27 cellular contexts compared by ENCODE assay signal in the genomic region with DNA sequence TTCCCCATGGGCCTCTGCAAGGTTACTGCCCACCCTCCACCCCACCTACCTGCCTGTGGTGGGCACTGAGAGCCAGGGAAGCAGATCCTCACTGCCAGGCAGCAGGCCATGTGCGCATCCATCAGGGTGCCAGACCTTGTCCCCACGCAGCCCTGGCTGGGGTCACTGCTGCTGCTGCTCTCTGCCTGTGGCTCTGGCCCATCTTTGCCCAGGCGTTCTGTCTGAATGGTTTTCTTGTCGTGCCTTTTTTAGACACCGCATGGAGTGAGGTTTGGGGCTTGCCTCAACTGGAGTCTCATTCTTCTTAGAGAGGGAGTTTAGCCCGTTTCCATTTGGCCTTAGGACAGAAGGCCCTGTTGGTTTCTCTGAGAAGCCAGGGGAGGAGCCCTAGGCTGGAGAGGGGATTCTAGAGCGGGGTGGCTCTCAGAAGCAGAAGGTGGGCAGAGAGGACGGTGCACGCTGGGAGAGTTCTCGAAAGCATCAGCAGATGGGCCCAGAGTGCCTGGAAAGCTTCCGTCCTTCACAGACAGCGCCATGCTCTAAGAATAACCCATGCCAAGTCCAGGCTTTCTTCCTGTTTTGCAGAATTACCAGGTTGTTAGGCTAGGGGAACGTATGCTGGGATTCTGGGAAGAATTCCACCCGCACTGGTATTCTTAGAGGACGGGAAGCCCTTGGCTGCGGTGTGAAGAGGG. TPM values are rescaled to one million over a fixed set of nuclear protein-coding genes. Genes with fewer than 3 reads are reported as not detected.
DNase-seq lines count a peak whose midpoint lies in the region; ATAC-seq and TF ChIP-seq lines count a peak whose summit lies in the region.
"Had no signal": no experiment of that assay in that cellular context is flagged by ENCODE, and none has a peak within 500 bp of the region (broad histone marks: within the 10 kb centered on the region; RNA-seq: fewer than 3 reads in every experiment).

No MANE protein-coding gene starts in this region.

- H3K4me3 Mint-ChIP-seq in nephron progenitor cell: no peak overlapping the region
- no peak overlapping the region for H3K4me3 Mint-ChIP-seq in CD14-positive monocyte
- H3K4me3 Mint-ChIP-seq: activated T-cell treated with anti-CD3 and anti-CD28 coated beads, Interleukin-2, amount 50 U/mL, for 4 hours; HFFc6; natural killer cell; type B pancreatic cell had no signal

- intact Hi-C loops in Right ventricle myocardium inferior (cut with DNase I) (no loop called here), cardiac septum (cut with DNase I) (no loop called here), Right ventricle myocardium superior (cut with DNase I) (no loop called here), ascending aorta (cut with DNase I) (loop anchor here (10.0 kb wide), 1 partner anchor 174 kb away; the partner anchor contains the start of genes GNB1L and RTL10), CD14-positive monocyte (cut with micrococcal nuclease) (loop anchor here in 1 of 2 donors (10.0 kb wide), 1 partner anchor 86 kb away; the partner anchor contains the start of genes RANBP1 and TRMT2A)

- H3K9me3 Mint-ChIP-seq in nephron progenitor cell (no peaks in the 10 kb centered on the region), CD14-positive monocyte (peaks cover 0 to 1% (median 0%) of the 10 kb centered on the region in 7 donors)
- H3K9me3 Mint-ChIP-seq: activated T-cell treated with anti-CD3 and anti-CD28 coated beads, Interleukin-2, amount 50 U/mL, for 4 hours; natural killer cell; type B pancreatic cell had no signal

- peaks cover 3 to 10% of the 10 kb centered on the region in 2 donors for H3K36me3 ChIP-seq in ascending aorta

- H3K27me3 Mint-ChIP-seq in nephron progenitor cell (ENCODE audit: low read depth, poor library complexity): peaks cover 7% of the 10 kb centered on the region
- peaks cover 0 to 4% (median 0%) of the 10 kb centered on the region in 3 donors for H3K27me3 Mint-ChIP-seq in CD14-positive monocyte (ENCODE audit: low read depth in 3 of 3)
- H3K27me3 Mint-ChIP-seq: type B pancreatic cell had no signal

- H3K27ac ChIP-seq in ascending aorta: peak overlapping the region in 1 of 2 donors; percentile 40
- H3K27ac ChIP-seq: hepatocyte, parathyroid adenoma, stomach had no signal

- peaks cover 11 to 30% of the 10 kb centered on the region in 2 donors for H3K4me1 ChIP-seq in ascending aorta

- no peaks in the 10 kb centered on the region for H3K27me3 ChIP-seq in ascending aorta
- H3K27me3 ChIP-seq: hepatocyte, stomach had no signal

- H3K27ac Mint-ChIP-seq in nephron progenitor cell (peak overlapping the region; percentile 88), CD14-positive monocyte (peak overlapping the region in 3 of 7 donors; percentile 38 to 49 (median 41))
- H3K27ac Mint-ChIP-seq: HFFc6, natural killer cell, type B pancreatic cell had no signal

- no peak for ATAC-seq in Right ventricle myocardium inferior
- ATAC-seq in Right ventricle myocardium superior (ENCODE audit: poor library complexity): peak; percentile 3
- ATAC-seq: activated T-cell treated with anti-CD3 and anti-CD28 coated beads, Interleukin-2, amount 50 U/mL, for 4 hours; left lobe of liver; natural killer cell had no signal

- H3K36me3 Mint-ChIP-seq in nephron progenitor cell (ENCODE audit: low read depth) (peaks cover under 1% of the 10 kb centered on the region), CD14-positive monocyte (peaks cover 19 to 53% of the 10 kb centered on the region in 2 donors)
- H3K36me3 Mint-ChIP-seq: natural killer cell, type B pancreatic cell had no signal

- DNase-seq in Right ventricle myocardium inferior (ENCODE audit: missing footprints) (peak; percentile 35), cardiac septum (ENCODE audit: low spot score) (no peak), Right ventricle myocardium superior (no peak), nephron progenitor cell (no peak), glomerular visceral epithelial cell (ENCODE audit: extremely low spot score) (no peak), ascending aorta (ENCODE audit: low spot score in 2 of 2) (no peak), HPDE6-E6E7 (ENCODE audit: extremely low spot score) (no peak), CD14-positive monocyte (ENCODE audit: low spot score) (no peak)
- DNase-seq: activated CD4-positive, alpha-beta T cell treated with anti-CD3 and anti-CD28 coated beads for 4 hours; activated naive CD4-positive, alpha-beta T cell; activated T-cell treated with anti-CD3 and anti-CD28 coated beads, Interleukin-2, amount 50 U/mL, for 4 hours; COR-L47; effector CD4-positive, alpha-beta T cell; foreskin fibroblast; HFFc6; KBM-7; natural killer cell; NCI-H1436 treated with DMSO at 0.1 percent for 48 hours; NCI-H2171; NCI-H526; SK-N-SH; stimulated activated CD8-positive, alpha-beta memory T cell treated with anti-CD3 and anti-CD28 coated beads, Interleukin-4, amount 100 ng/mL, for 48 hours; stomach had no signal

- peaks cover 5% of the 10 kb centered on the region for H3K4me1 Mint-ChIP-seq in nephron progenitor cell
- peaks cover 20% of the 10 kb centered on the region for H3K4me1 Mint-ChIP-seq in CD14-positive monocyte

- no peak overlapping the region for H3K4me3 ChIP-seq in ascending aorta
- H3K4me3 ChIP-seq: hepatocyte, stomach had no signal

- no peak for TF ChIP-seq CTCF in nephron progenitor cell (IDR thresholded peaks at IDR 0.05)
- no peak for TF ChIP-seq CTCF in ascending aorta (IDR thresholded peaks at IDR 0.05)
- TF ChIP-seq CTCF in CD14-positive monocyte (IDR thresholded peaks at IDR 0.05): no peak

- no peaks in the 10 kb centered on the region for H3K9me3 ChIP-seq in ascending aorta
- H3K9me3 ChIP-seq: SK-N-SH, stomach had no signal

RNA-seq across cellular contexts. Expression of gene TANGO2, which starts 8.1 kb away (rescaled TPM):
- total RNA-seq in Right ventricle myocardium inferior (54.6 TPM), cardiac septum (84.5 TPM), Right ventricle myocardium superior (62.3 TPM), ascending aorta (26.3 TPM)
- 10 to 100 TPM; 56.4 to 58.2 TPM for polyA plus RNA-seq in CD14-positive monocyte

RNA-seq across cellular contexts. Expression of gene ARVCF, which starts 12.4 kb away (rescaled TPM):
- 30.5 TPM for total RNA-seq in Right ventricle myocardium inferior
- 46.8 TPM for total RNA-seq in cardiac septum
- total RNA-seq in Right ventricle myocardium superior: 31.4 TPM
- 252 TPM for total RNA-seq in ascending aorta
- under 1 TPM; 0.31 to 0.44 TPM for polyA plus RNA-seq in CD14-positive monocyte

RNA-seq across cellular contexts. Expression of gene DGCR8, which starts 51.0 kb away (rescaled TPM):
- total RNA-seq in Right ventricle myocardium inferior: 18.0 TPM
- 19.1 TPM for total RNA-seq in cardiac septum
- 15.4 TPM for total RNA-seq in Right ventricle myocardium superior
- 18.0 TPM for total RNA-seq in ascending aorta
- 1 to 10 TPM; 1.2 to 1.4 TPM for polyA plus RNA-seq in CD14-positive monocyte
